Comparison of ENCODE assay signal across 3 cellular contexts in genomic region chr3:36298188-36298587, GRCh38.
TF ChIP-seq lines count a peak whose summit lies in the region.

No MANE protein-coding gene starts in this region.

TF ChIP-seq in SK-N-SH, 30 proteins besides CTCF, POLR2A, EP300 and RAD21 (continued from another document):
- TF ChIP-seq, protein P1, sequence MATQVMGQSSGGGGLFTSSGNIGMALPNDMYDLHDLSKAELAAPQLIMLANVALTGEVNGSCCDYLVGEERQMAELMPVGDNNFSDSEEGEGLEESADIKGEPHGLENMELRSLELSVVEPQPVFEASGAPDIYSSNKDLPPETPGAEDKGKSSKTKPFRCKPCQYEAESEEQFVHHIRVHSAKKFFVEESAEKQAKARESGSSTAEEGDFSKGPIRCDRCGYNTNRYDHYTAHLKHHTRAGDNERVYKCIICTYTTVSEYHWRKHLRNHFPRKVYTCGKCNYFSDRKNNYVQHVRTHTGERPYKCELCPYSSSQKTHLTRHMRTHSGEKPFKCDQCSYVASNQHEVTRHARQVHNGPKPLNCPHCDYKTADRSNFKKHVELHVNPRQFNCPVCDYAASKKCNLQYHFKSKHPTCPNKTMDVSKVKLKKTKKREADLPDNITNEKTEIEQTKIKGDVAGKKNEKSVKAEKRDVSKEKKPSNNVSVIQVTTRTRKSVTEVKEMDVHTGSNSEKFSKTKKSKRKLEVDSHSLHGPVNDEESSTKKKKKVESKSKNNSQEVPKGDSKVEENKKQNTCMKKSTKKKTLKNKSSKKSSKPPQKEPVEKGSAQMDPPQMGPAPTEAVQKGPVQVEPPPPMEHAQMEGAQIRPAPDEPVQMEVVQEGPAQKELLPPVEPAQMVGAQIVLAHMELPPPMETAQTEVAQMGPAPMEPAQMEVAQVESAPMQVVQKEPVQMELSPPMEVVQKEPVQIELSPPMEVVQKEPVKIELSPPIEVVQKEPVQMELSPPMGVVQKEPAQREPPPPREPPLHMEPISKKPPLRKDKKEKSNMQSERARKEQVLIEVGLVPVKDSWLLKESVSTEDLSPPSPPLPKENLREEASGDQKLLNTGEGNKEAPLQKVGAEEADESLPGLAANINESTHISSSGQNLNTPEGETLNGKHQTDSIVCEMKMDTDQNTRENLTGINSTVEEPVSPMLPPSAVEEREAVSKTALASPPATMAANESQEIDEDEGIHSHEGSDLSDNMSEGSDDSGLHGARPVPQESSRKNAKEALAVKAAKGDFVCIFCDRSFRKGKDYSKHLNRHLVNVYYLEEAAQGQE (IDR thresholded peaks at IDR 0.05; ENCODE audit: low read depth, low read length): peak; percentile 78; the same call in 1 of the 2 replicates
- TF ChIP-seq POLR2AphosphoS5 (IDR thresholded peaks at IDR 0.05; ENCODE audit: low read depth, low read length) (no peak), TEAD4 (IDR thresholded peaks at IDR 0.05; ENCODE audit: borderline replicate concordance, insufficient read depth) (no peak), TAF1 (IDR thresholded peaks at IDR 0.05; ENCODE audit: borderline replicate concordance, low read depth, low read length) (no peak)

TF ChIP-seq in SK-N-SH treated with all-trans-retinoic acid at 6 μM for 48 hours, 23 proteins besides CTCF, POLR2A, EP300 and RAD21 (continued from another document):
- TF ChIP-seq, protein P2, sequence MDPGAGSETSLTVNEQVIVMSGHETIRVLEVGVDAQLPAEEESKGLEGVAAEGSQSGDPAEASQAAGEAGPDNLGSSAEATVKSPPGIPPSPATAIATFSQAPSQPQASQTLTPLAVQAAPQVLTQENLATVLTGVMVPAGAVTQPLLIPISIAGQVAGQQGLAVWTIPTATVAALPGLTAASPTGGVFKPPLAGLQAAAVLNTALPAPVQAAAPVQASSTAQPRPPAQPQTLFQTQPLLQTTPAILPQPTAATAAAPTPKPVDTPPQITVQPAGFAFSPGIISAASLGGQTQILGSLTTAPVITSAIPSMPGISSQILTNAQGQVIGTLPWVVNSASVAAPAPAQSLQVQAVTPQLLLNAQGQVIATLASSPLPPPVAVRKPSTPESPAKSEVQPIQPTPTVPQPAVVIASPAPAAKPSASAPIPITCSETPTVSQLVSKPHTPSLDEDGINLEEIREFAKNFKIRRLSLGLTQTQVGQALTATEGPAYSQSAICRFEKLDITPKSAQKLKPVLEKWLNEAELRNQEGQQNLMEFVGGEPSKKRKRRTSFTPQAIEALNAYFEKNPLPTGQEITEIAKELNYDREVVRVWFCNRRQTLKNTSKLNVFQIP (CRISPR knock-in tag; IDR thresholded peaks at IDR 0.05; ENCODE audit: borderline replicate concordance, low read depth): no peak
- TF ChIP-seq ESRRG (CRISPR knock-in tag; IDR thresholded peaks at IDR 0.05): no peak
- no peak for TF ChIP-seq ZNF70 (CRISPR knock-in tag; IDR thresholded peaks at IDR 0.05)
- TF ChIP-seq ZNF8 (CRISPR knock-in tag; IDR thresholded peaks at IDR 0.05): no peak

TF ChIP-seq in Ishikawa, 13 proteins besides CTCF, POLR2A, EP300 and RAD21 (continued from another document):
- TF ChIP-seq FOXM1 (IDR thresholded peaks at IDR 0.05; ENCODE audit: borderline replicate concordance, low read depth): no peak
- no peak for TF ChIP-seq TCF12 (IDR thresholded peaks at IDR 0.05; ENCODE audit: low read depth)
- no peak for TF ChIP-seq ZBTB7A (IDR thresholded peaks at IDR 0.05; ENCODE audit: low read depth)
- TF ChIP-seq TAF1 (IDR thresholded peaks at IDR 0.05; ENCODE audit: low read depth): no peak
